ENCODE assay signal across 18 cellular contexts in the genomic region with DNA sequence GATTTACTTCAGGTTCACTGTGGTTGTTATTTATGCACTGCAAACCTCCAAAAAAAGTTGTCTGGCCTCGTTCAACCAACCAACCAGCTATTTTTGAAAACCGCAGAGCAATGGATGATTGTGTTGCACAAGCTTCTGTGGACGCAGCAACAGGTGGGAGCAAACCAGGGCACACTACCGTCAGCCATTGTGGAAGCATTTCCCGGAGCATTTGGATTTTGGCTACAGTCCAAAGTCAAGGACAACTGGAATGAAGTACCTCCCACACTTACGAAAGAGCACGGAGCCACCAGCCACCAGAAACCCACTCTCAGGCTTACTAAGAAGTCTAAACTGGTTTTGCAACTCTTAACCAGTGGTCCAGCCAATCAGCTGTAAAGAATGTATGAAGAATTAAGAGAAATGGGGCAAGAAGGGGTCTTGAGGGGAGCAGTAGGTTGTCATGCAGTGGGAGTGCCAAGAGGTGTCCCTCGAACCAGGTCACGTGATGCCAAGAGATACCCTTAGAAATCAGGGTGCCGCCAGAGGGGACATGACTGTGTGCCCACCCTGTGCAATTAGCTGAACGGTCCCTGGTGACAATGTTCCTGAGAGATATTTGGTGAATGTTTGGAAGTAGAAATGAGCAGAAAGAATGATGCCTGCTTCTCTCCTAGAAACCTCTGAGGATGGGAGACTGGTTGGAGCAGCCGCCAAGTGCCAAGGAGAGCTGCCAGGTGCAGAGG.
DNase-seq lines count a peak whose midpoint lies in the region; ATAC-seq and TF ChIP-seq lines count a peak whose summit lies in the region.
"Had no signal": no experiment of that assay in that cellular context is flagged by ENCODE, and none has a peak within 500 bp of the region (broad histone marks: within the 10 kb centered on the region; RNA-seq: fewer than 3 reads in every experiment).

No MANE protein-coding gene starts in this region.

- TF ChIP-seq RAD21 in liver (IDR thresholded peaks at IDR 0.05) = peak in 1 of 2 donors; percentile 51

- H3K9ac ChIP-seq in mammary epithelial cell (ENCODE audit: insufficient read depth, low read length) = no peak overlapping the region
- H3K9ac ChIP-seq in liver (ENCODE audit: low read depth in 1 of 2, low read length in 2 of 2) = no peak overlapping the region

- no peak overlapping the region for H3K4me3 Mint-ChIP-seq in MCF 10A (ENCODE audit: unreplicated experiment)
- H3K4me3 Mint-ChIP-seq: CD8-positive, alpha-beta T cell had no signal

- CTCF ChIA-PET in MCF 10A (lab: Yijun Ruan, JAX) (interaction anchor here (0.6 kb wide), 1 partner anchor 240 kb away, joined by 3 read pairs; no protein-coding TSS in a partner anchor), mammary epithelial cell (lab: Charles Lee; ENCODE audit: low non-redundant PET) (no interaction called here)

- TF ChIP-seq CTCF in MCF 10A (IDR thresholded peaks at IDR 0.05; ENCODE audit: unreplicated experiment) (no peak), mammary epithelial cell (conservative IDR thresholded peaks at IDR 0.05 in 1 of 2, IDR thresholded peaks at IDR 0.05 in 1 of 2; ENCODE audit: extremely low read depth in 1 of 2, insufficient read depth in 1 of 2, low read depth in 1 of 2, low read length in 2 of 2) (no peak), liver (IDR thresholded peaks at IDR 0.05; ENCODE audit: low read depth, low read length, missing input control) (no peak), transverse colon (IDR thresholded peaks at IDR 0.05) (no peak)

- no peaks in the 10 kb centered on the region for H3K9me3 Mint-ChIP-seq in MCF 10A (ENCODE audit: unreplicated experiment)
- H3K9me3 Mint-ChIP-seq: CD8-positive, alpha-beta T cell had no signal

- H3K9me3 ChIP-seq in mammary epithelial cell (replicated peaks; ENCODE audit: insufficient read depth, low read length) (no peaks in the 10 kb centered on the region), liver (ENCODE audit: control insufficient read depth in 4 of 4, low read length in 3 of 4) (no peaks in the 10 kb centered on the region), transverse colon (no peaks in the 10 kb centered on the region)
- H3K9me3 ChIP-seq: heart left ventricle, vagina had no signal

- in situ Hi-C loops in mammary epithelial cell (cut with MboI; ENCODE audit: low sequenced_read_pairs in 2 of 2) (no loop called here), transverse colon (cut with MboI; ENCODE audit: low pct_ligation_motif_present in 1 of 4, low pct_unique_long_range_greater_than_20kb in 1 of 4, low sequenced_read_pairs in 3 of 4) (no loop called here)

- no peak for ATAC-seq in HG02623 (IDR thresholded peaks at IDR 0.05; ENCODE audit: unreplicated experiment)
- ATAC-seq: CD8-positive, alpha-beta T cell; heart left ventricle; sciatic nerve had no signal

- BruUV-seq in MCF 10A (replicated peaks; lab: Mats Ljungman, UMichigan) = no TSS peak
- no TSS peak for BruUV-seq in mammary epithelial cell (replicated peaks; lab: Mats Ljungman, UMichigan)

- H3K27ac Mint-ChIP-seq in MCF 10A (ENCODE audit: low read depth, unreplicated experiment) = no peak overlapping the region
- H3K27ac Mint-ChIP-seq: CD8-positive, alpha-beta T cell had no signal

- no peaks in the 10 kb centered on the region for H3K4me1 Mint-ChIP-seq in MCF 10A (ENCODE audit: insufficient read depth, unreplicated experiment)

- dilution Hi-C loops in mammary epithelial cell (cut with HindIII; ENCODE audit: low sequenced_read_pairs) = no loop called here

- peaks cover 22% of the 10 kb centered on the region for H3K27me3 Mint-ChIP-seq in MCF 10A (ENCODE audit: insufficient read depth, unreplicated experiment)

- peak; percentile 30 for DNase-seq in MCF 10A (ENCODE audit: unreplicated experiment)
- no peak for DNase-seq in mammary epithelial cell
- peak; percentile 44 for DNase-seq in RPMI8226
- DNase-seq in mucosa of gallbladder (ENCODE audit: low spot score) = no peak
- DNase-seq in transverse colon = no peak
- no peak for DNase-seq in NCI-H146 treated with DMSO at 0.1 percent for 48 hours (lab: John Stamatoyannopoulos, UW; ENCODE audit: unreplicated experiment)
- DNase-seq: activated CD4-positive, CD25-positive, alpha-beta regulatory T cell; effector CD4-positive, alpha-beta T cell; heart left ventricle; occipital lobe; SHP77; stimulated activated CD4-positive, alpha-beta T cell treated with anti-CD3 and anti-CD28 coated beads, Interleukin-2, amount 100 ng/mL, for 24 hours; T-helper 2 cell had no signal

- H4K20me1 ChIP-seq in mammary epithelial cell (ENCODE audit: insufficient read depth, low read length) = no peaks in the 10 kb centered on the region

- TF ChIP-seq EP300 in transverse colon (IDR thresholded peaks at IDR 0.05; ENCODE audit: low read depth) = no peak

- POLR2A ChIA-PET in MCF 10A (lab: Yijun Ruan, JAX) = no interaction called here

- H3K27ac ChIP-seq in mammary epithelial cell (ENCODE audit: insufficient read depth, low read depth, low read length) (no peak overlapping the region), liver (ENCODE audit: low read depth in 1 of 2, low read length in 2 of 2) (peak overlapping the region; percentile 9 to 42), transverse colon (no peak overlapping the region)
- H3K27ac ChIP-seq: heart left ventricle, vagina had no signal

- no peak overlapping the region for H2AFZ ChIP-seq in mammary epithelial cell (ENCODE audit: low read depth, low read length)

- TF ChIP-seq POLR2A in transverse colon (IDR thresholded peaks at IDR 0.05) = no peak

- H3K4me3 ChIP-seq in mammary epithelial cell (replicated peaks in 1 of 3; ENCODE audit: insufficient read depth in 1 of 3, low read depth in 2 of 3, low read length in 3 of 3) (no peak overlapping the region), liver (ENCODE audit: low read depth in 1 of 3, low read length in 3 of 3) (no peak overlapping the region), transverse colon (no peak overlapping the region)
- H3K4me3 ChIP-seq: heart left ventricle, vagina had no signal

- H3K27me3 ChIP-seq in mammary epithelial cell (ENCODE audit: insufficient read depth, low read length) (no peaks in the 10 kb centered on the region), liver (ENCODE audit: control insufficient read depth in 4 of 4, insufficient read depth in 4 of 4, low read length in 3 of 4) (no peaks in the 10 kb centered on the region), transverse colon (no peaks in the 10 kb centered on the region)
- H3K27me3 ChIP-seq: vagina had no signal

- no peaks in the 10 kb centered on the region for H3K79me2 ChIP-seq in mammary epithelial cell (ENCODE audit: insufficient read depth, low read length)

- 38% methylated on average over 12 of the region's 12 CpGs for WGBS in mammary epithelial cell (ENCODE audit: low coverage, missing lambda C conversion rate)
- WGBS in liver = 53% methylated on average over 12 of the region's 12 CpGs
- WGBS in transverse colon (ENCODE audit: low coverage in 1 of 2), 2 donors = 64 to 100% methylated on average over 1 to 12 of the region's 12 CpGs

- H3K4me1 ChIP-seq in mammary epithelial cell (ENCODE audit: insufficient read depth, low read length) (no peaks in the 10 kb centered on the region), liver (ENCODE audit: control insufficient read depth in 4 of 4, insufficient read depth in 4 of 4, low read length in 3 of 4) (peaks cover 2 to 6% (median 5%) of the 10 kb centered on the region in 4 donors), transverse colon (no peaks in the 10 kb centered on the region)
- H3K4me1 ChIP-seq: vagina had no signal

- H3K4me2 ChIP-seq in mammary epithelial cell (ENCODE audit: insufficient read depth, low read depth, low read length) = no peak overlapping the region

- H3K36me3 Mint-ChIP-seq in MCF 10A (ENCODE audit: insufficient read depth, unreplicated experiment) = no peaks in the 10 kb centered on the region
- H3K36me3 Mint-ChIP-seq: CD8-positive, alpha-beta T cell had no signal

- H3K36me3 ChIP-seq in mammary epithelial cell (ENCODE audit: insufficient read depth, low read length) (no peaks in the 10 kb centered on the region), liver (ENCODE audit: control insufficient read depth in 4 of 4, insufficient read depth in 3 of 4, low read depth in 1 of 4, low read length in 3 of 4) (no peaks in the 10 kb centered on the region), transverse colon (no peaks in the 10 kb centered on the region)
- H3K36me3 ChIP-seq: heart left ventricle, vagina had no signal

- intact Hi-C loops in MCF 10A (cut with micrococcal nuclease) = no loop called here
- intact Hi-C loops in mammary epithelial cell (cut with micrococcal nuclease) = no loop called here
- intact Hi-C loops in transverse colon (cut with DNase I; ENCODE audit: low total_unique reads) = no loop called here

TF ChIP-seq in liver, 16 proteins besides CTCF, POLR2A, EP300 and RAD21 (continues in another document):
- TF ChIP-seq HNF4A (conservative IDR thresholded peaks at IDR 0.05) (peak; percentile 51 to 56), NR2F2 (IDR thresholded peaks at IDR 0.05) (no peak), FOXA1 (IDR thresholded peaks at IDR 0.05) (peak; percentile 15)
- TF ChIP-seq, protein P1, sequence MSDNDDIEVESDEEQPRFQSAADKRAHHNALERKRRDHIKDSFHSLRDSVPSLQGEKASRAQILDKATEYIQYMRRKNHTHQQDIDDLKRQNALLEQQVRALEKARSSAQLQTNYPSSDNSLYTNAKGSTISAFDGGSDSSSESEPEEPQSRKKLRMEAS (IDR thresholded peaks at IDR 0.05) = peak; percentile 38
- TF ChIP-seq, protein P2, sequence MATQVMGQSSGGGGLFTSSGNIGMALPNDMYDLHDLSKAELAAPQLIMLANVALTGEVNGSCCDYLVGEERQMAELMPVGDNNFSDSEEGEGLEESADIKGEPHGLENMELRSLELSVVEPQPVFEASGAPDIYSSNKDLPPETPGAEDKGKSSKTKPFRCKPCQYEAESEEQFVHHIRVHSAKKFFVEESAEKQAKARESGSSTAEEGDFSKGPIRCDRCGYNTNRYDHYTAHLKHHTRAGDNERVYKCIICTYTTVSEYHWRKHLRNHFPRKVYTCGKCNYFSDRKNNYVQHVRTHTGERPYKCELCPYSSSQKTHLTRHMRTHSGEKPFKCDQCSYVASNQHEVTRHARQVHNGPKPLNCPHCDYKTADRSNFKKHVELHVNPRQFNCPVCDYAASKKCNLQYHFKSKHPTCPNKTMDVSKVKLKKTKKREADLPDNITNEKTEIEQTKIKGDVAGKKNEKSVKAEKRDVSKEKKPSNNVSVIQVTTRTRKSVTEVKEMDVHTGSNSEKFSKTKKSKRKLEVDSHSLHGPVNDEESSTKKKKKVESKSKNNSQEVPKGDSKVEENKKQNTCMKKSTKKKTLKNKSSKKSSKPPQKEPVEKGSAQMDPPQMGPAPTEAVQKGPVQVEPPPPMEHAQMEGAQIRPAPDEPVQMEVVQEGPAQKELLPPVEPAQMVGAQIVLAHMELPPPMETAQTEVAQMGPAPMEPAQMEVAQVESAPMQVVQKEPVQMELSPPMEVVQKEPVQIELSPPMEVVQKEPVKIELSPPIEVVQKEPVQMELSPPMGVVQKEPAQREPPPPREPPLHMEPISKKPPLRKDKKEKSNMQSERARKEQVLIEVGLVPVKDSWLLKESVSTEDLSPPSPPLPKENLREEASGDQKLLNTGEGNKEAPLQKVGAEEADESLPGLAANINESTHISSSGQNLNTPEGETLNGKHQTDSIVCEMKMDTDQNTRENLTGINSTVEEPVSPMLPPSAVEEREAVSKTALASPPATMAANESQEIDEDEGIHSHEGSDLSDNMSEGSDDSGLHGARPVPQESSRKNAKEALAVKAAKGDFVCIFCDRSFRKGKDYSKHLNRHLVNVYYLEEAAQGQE (IDR thresholded peaks at IDR 0.05) = peak; percentile 41

Comparison
In these comparisons a context has a peak if more than half of its experiments do, and no peak if none do; other contexts are left out.
1. DNase-seq: peak in MCF 10A (single experiment) and RPMI8226 (single experiment); none in mammary epithelial cell (single experiment), mucosa of gallbladder (single experiment), transverse colon (single experiment) and NCI-H146 treated with DMSO at 0.1 percent for 48 hours (single experiment).
2. H3K27ac ChIP-seq: peak in liver (2 of 2); none in mammary epithelial cell (single experiment) and transverse colon (0 of 4).